ENCODE assay signal across 1 cellular context in genomic region chr1:221725683-221726330, GRCh38.
TF ChIP-seq lines count a peak whose summit lies in the region.

No MANE protein-coding gene starts in this region.

TF ChIP-seq in GM12878, 131 proteins besides CTCF, POLR2A, EP300 and RAD21 (continued from another document):
- peak; percentile 77 for TF ChIP-seq RELB (IDR thresholded peaks at IDR 0.05; ENCODE audit: low read depth)
- TF ChIP-seq E2F8 (IDR thresholded peaks at IDR 0.05; ENCODE audit: low read depth, partially characterized antibody) = no peak
- TF ChIP-seq YY1 (IDR thresholded peaks at IDR 0.05; ENCODE audit: low read depth, low read length) = peak; percentile 90
- peak; percentile 73; the same call in 1 of the 2 replicates for TF ChIP-seq HDGF (IDR thresholded peaks at IDR 0.05)
- no peak; the same call in 1 of the 2 replicates for TF ChIP-seq RUNX3 (IDR thresholded peaks at IDR 0.05; ENCODE audit: low read length)
- TF ChIP-seq PML (IDR thresholded peaks at IDR 0.05; ENCODE audit: low read length) = no peak; the same call in 1 of the 2 replicates
- peak; percentile 67; the same call in 1 of the 2 replicates for TF ChIP-seq ZNF592 (IDR thresholded peaks at IDR 0.05)
- no peak for TF ChIP-seq FOXK2 (IDR thresholded peaks at IDR 0.05)
- 0 out of 2 replicates have a peak, but pooled peaks have one; percentile 31 for TF ChIP-seq ATF7 (IDR thresholded peaks at IDR 0.05; ENCODE audit: low read depth)
- no peak for TF ChIP-seq ZNF24 (IDR thresholded peaks at IDR 0.05)
- no peak for TF ChIP-seq FOS (IDR thresholded peaks at IDR 0.05; ENCODE audit: borderline replicate concordance, extremely low read depth, insufficient read length)
- TF ChIP-seq TAF1 (IDR thresholded peaks at IDR 0.05; ENCODE audit: borderline replicate concordance, low read depth, low read length) = no peak
- TF ChIP-seq IKZF2 (IDR thresholded peaks at IDR 0.05) = peak; percentile 17 to 52; a peak in 1 of 4 replicates
- no peak for TF ChIP-seq KLF5 (IDR thresholded peaks at IDR 0.05; ENCODE audit: partially characterized antibody)
- TF ChIP-seq SP1 (IDR thresholded peaks at IDR 0.05; ENCODE audit: low read depth, low read length) = no peak
- TF ChIP-seq MEF2A (IDR thresholded peaks at IDR 0.05; ENCODE audit: insufficient read depth, low read depth, low read length) = 0 out of 2 replicates have a peak, but pooled peaks have one; percentile 5
- peak; percentile 15; the same call in 1 of the 2 replicates for TF ChIP-seq MXI1 (IDR thresholded peaks at IDR 0.05; ENCODE audit: low read depth, low read length)
